Comparison of ENCODE assay signal across 20 cellular contexts in the genomic region with DNA sequence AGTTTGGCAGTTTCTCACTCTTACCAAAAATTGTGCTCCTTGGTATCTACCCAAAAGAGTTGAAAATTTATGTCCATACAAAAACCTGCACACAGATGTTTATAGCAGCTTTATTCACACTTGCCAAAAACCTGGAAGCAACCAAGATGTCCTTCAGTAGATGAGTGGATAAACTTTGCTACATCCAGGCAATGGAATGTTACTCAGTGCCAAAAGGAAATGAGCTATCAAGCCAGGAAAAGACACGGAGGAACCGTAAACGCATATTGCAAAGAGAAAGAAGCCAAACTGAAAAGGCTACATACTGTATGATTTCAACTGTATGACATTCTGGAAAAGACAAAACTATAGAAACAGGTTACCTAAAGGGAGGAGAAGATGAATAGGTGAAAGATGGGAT. TPM values are rescaled to one million over a fixed set of nuclear protein-coding genes. Genes with fewer than 3 reads are reported as not detected.
DNase-seq lines count a peak whose midpoint lies in the region; ATAC-seq, FAIRE-seq and TF ChIP-seq lines count a peak whose summit lies in the region.
"Had no signal": no experiment of that assay in that cellular context is flagged by ENCODE, and none has a peak within 500 bp of the region (broad histone marks: within the 10 kb centered on the region; RNA-seq: fewer than 3 reads in every experiment).

No MANE protein-coding gene starts in this region.

- H3K27ac Mint-ChIP-seq in activated CD8-positive, alpha-beta memory T cell treated with anti-CD3 and anti-CD28 coated beads, Interleukin-2, amount 10 ng/mL, durations not matched to agents 7 days and 5 days, result peak overlapping the region; percentile 83
- no peak overlapping the region for H3K27ac Mint-ChIP-seq in activated T-cell treated with anti-CD3 and anti-CD28 coated beads, Interleukin-2, amount 50 U/mL, for 24 hours
- peak overlapping the region in 1 of 10 donors; percentile 0 for H3K27ac Mint-ChIP-seq in naive thymus-derived CD8-positive, alpha-beta T cell
- H3K27ac Mint-ChIP-seq: CD8-positive, alpha-beta T cell had no signal

- DNase-seq in activated CD8-positive, alpha-beta memory T cell treated with anti-CD3 and anti-CD28 coated beads, Interleukin-2, amount 10 ng/mL, durations not matched to agents 7 days and 5 days, result no peak
- no peak for DNase-seq in activated CD8-positive, alpha-beta memory T cell treated with anti-CD3 and anti-CD28 coated beads, Interleukin-2, amount 50 U/mL, for 48 hours
- DNase-seq in adrenal gland (peak in 2 of 7 donors; percentile 33 to 36), fibroblast of the aortic adventitia (ENCODE audit: low read depth) (peak; percentile 39), HCEC 1CT (no peak), urothelium cell line (ENCODE audit: low spot score) (no peak)
- no peak for DNase-seq in activated T-cell treated with anti-CD3 and anti-CD28 coated beads, Interleukin-2, amount 50 U/mL, for 24 hours
- no peak for DNase-seq in naive thymus-derived CD8-positive, alpha-beta T cell
- DNase-seq: 8988T; CD8-positive, alpha-beta T cell; DMS79; NCI-H1417; NCI-H187 treated with DMSO at 0.1 percent for 48 hours; NCI-H446 treated with DMSO at 0.1 percent for 48 hours; NCI-H748 treated with DMSO at 0.1 percent for 48 hours had no signal

- peaks cover 0 to 27% of the 10 kb centered on the region in 2 donors for H3K4me1 ChIP-seq in adrenal gland (replicated peaks in 1 of 2)

- peaks cover 8% of the 10 kb centered on the region for H3K27me3 Mint-ChIP-seq in activated CD8-positive, alpha-beta memory T cell treated with anti-CD3 and anti-CD28 coated beads, Interleukin-2, amount 10 ng/mL, durations not matched to agents 7 days and 5 days
- H3K27me3 Mint-ChIP-seq in activated T-cell treated with anti-CD3 and anti-CD28 coated beads, Interleukin-2, amount 50 U/mL, for 24 hours, result peaks cover 13% of the 10 kb centered on the region
- peaks cover 0 to 22% (median 19%) of the 10 kb centered on the region in 5 donors for H3K27me3 Mint-ChIP-seq in naive thymus-derived CD8-positive, alpha-beta T cell

- H3K27me3 ChIP-seq in adrenal gland, result no peaks in the 10 kb centered on the region
- H3K27me3 ChIP-seq: BLaER1 had no signal

- POLR2A ChIA-PET in naive thymus-derived CD8-positive, alpha-beta T cell (lab: Charles Lee), result no interaction called here

- no peak overlapping the region for H3K4me3 Mint-ChIP-seq in activated CD8-positive, alpha-beta memory T cell treated with anti-CD3 and anti-CD28 coated beads, Interleukin-2, amount 10 ng/mL, durations not matched to agents 7 days and 5 days
- H3K4me3 Mint-ChIP-seq in activated T-cell treated with anti-CD3 and anti-CD28 coated beads, Interleukin-2, amount 50 U/mL, for 24 hours, result no peak overlapping the region
- no peak overlapping the region for H3K4me3 Mint-ChIP-seq in naive thymus-derived CD8-positive, alpha-beta T cell
- H3K4me3 Mint-ChIP-seq: CD8-positive, alpha-beta T cell had no signal

- WGBS in adrenal gland, 4 donors, result 29 to 49% (median 34%) methylated on average over 3 of the region's 3 CpGs

- no peak for ATAC-seq in activated CD8-positive, alpha-beta memory T cell treated with anti-CD3 and anti-CD28 coated beads, Interleukin-2, amount 10 ng/mL, durations not matched to agents 7 days and 5 days
- no peak for ATAC-seq in naive thymus-derived CD8-positive, alpha-beta T cell
- ATAC-seq: CD8-positive, alpha-beta T cell; HCT116 had no signal

- no peaks in the 10 kb centered on the region for H3K9me3 Mint-ChIP-seq in activated CD8-positive, alpha-beta memory T cell treated with anti-CD3 and anti-CD28 coated beads, Interleukin-2, amount 10 ng/mL, durations not matched to agents 7 days and 5 days (ENCODE audit: low read depth)
- no peaks in the 10 kb centered on the region for H3K9me3 Mint-ChIP-seq in activated T-cell treated with anti-CD3 and anti-CD28 coated beads, Interleukin-2, amount 50 U/mL, for 24 hours
- peaks cover 0 to 2% (median 0%) of the 10 kb centered on the region in 9 donors for H3K9me3 Mint-ChIP-seq in naive thymus-derived CD8-positive, alpha-beta T cell
- H3K9me3 Mint-ChIP-seq: CD8-positive, alpha-beta T cell had no signal

- no peaks in the 10 kb centered on the region for H3K9me3 ChIP-seq in adrenal gland (replicated peaks in 1 of 3)
- H3K9me3 ChIP-seq: BLaER1 had no signal

- CTCF ChIA-PET in activated CD8-positive, alpha-beta memory T cell treated with anti-CD3 and anti-CD28 coated beads, Interleukin-2, amount 10 ng/mL, durations not matched to agents 7 days and 5 days (lab: Charles Lee), result interaction anchor here (1.0 to 1.7 kb wide), 2 partner anchors 14 to 17 kb away, joined by 3 to 8 read pairs; no protein-coding TSS in a partner anchor

- peak overlapping the region in 4 of 5 donors; percentile 14 to 82 (median 60) for H3K27ac ChIP-seq in adrenal gland
- H3K27ac ChIP-seq: BLaER1 had no signal

- no peak overlapping the region for H3K4me3 ChIP-seq in adrenal gland
- H3K4me3 ChIP-seq in fibroblast of the aortic adventitia (ENCODE audit: low read depth, low read length), result no peak overlapping the region
- H3K4me3 ChIP-seq: BLaER1, K562 had no signal

- TF ChIP-seq CTCF in adrenal gland (IDR thresholded peaks at IDR 0.05) (no peak), fibroblast of the aortic adventitia (IDR thresholded peaks at IDR 0.05; ENCODE audit: insufficient read depth, low read length) (no peak)

- peaks cover 65% of the 10 kb centered on the region for H3K4me1 Mint-ChIP-seq in activated CD8-positive, alpha-beta memory T cell treated with anti-CD3 and anti-CD28 coated beads, Interleukin-2, amount 10 ng/mL, durations not matched to agents 7 days and 5 days
- H3K4me1 Mint-ChIP-seq in activated T-cell treated with anti-CD3 and anti-CD28 coated beads, Interleukin-2, amount 50 U/mL, for 24 hours (ENCODE audit: low read depth), result peaks cover 54% of the 10 kb centered on the region
- peaks cover 15 to 36% (median 34%) of the 10 kb centered on the region in 4 donors for H3K4me1 Mint-ChIP-seq in naive thymus-derived CD8-positive, alpha-beta T cell

- H3K36me3 ChIP-seq in adrenal gland (replicated peaks in 1 of 2), result no peaks in the 10 kb centered on the region
- H3K36me3 ChIP-seq: BLaER1 had no signal

- no peak for TF ChIP-seq POLR2A in adrenal gland (IDR thresholded peaks at IDR 0.05)

- intact Hi-C loops in adrenal gland (cut with DNase I), result no loop called here

- no peak for FAIRE-seq in urothelium cell line (lab: Jason Lieb, UNC)
- FAIRE-seq: D721Med, K562 had no signal

- H3K36me3 Mint-ChIP-seq in activated CD8-positive, alpha-beta memory T cell treated with anti-CD3 and anti-CD28 coated beads, Interleukin-2, amount 10 ng/mL, durations not matched to agents 7 days and 5 days, result peaks cover 18% of the 10 kb centered on the region
- no peaks in the 10 kb centered on the region for H3K36me3 Mint-ChIP-seq in activated T-cell treated with anti-CD3 and anti-CD28 coated beads, Interleukin-2, amount 50 U/mL, for 24 hours (ENCODE audit: low read depth)
- H3K36me3 Mint-ChIP-seq in naive thymus-derived CD8-positive, alpha-beta T cell, result peaks cover 0 to 3% (median 0%) of the 10 kb centered on the region in 3 donors
- H3K36me3 Mint-ChIP-seq: CD8-positive, alpha-beta T cell had no signal

RNA-seq across cellular contexts. Expression of gene TMEM163, which starts 36.1 kb away (rescaled TPM):
- 1 to 10 TPM; 2.1 to 2.3 TPM for total RNA-seq in activated CD8-positive, alpha-beta memory T cell treated with anti-CD3 and anti-CD28 coated beads, Interleukin-2, amount 10 ng/mL, durations not matched to agents 7 days and 5 days
- total RNA-seq in adrenal gland (10 to 100 TPM in 5 of 8 donors, 1 to 10 TPM in 3; 3.6 to 15.5 (median 10.5) TPM), fibroblast of the aortic adventitia (ENCODE audit: low replicate concordance) (not detected in 2 replicates)
- polyA plus RNA-seq in adrenal gland, result 10 to 100 TPM in 1 of 3 donors, 1 to 10 TPM in 2; 6.5 to 21.6 (median 7.5) TPM
- not detected for total RNA-seq in naive thymus-derived CD8-positive, alpha-beta T cell
- polyA plus RNA-seq in naive thymus-derived CD8-positive, alpha-beta T cell, result under 1 TPM in 1 of 3 donors, not detected in 2; 0.24 TPM
- total RNA-seq: G401 had no signal
